8 cellular contexts compared by ENCODE assay signal in genomic region chr5:91384671-91385430, GRCh38. TPM values are rescaled to one million over a fixed set of nuclear protein-coding genes. Genes with fewer than 3 reads are reported as not detected.
DNase-seq lines count a peak whose midpoint lies in the region; ATAC-seq and TF ChIP-seq lines count a peak whose summit lies in the region.

No MANE protein-coding gene starts in this region.

- H3K4me3 ChIP-seq in BJ (ENCODE audit: low read depth, low read length), result no peak overlapping the region

- no peaks in the 10 kb centered on the region for H3K9me3 Mint-ChIP-seq in activated CD4-positive, alpha-beta T cell treated with anti-CD3 and anti-CD28 coated beads, Interleukin-2, amount 10 ng/mL, durations not matched to agents 7 days and 5 days
- H3K9me3 Mint-ChIP-seq in neural crest cell, result peaks cover 4% of the 10 kb centered on the region

- POLR2A ChIA-PET in BJ (lab: Charles Lee), result no interaction called here
- POLR2A ChIA-PET in activated CD4-positive, alpha-beta T cell treated with anti-CD3 and anti-CD28 coated beads, Interleukin-2, amount 10 ng/mL, durations not matched to agents 7 days and 5 days (lab: Charles Lee), result interaction anchor here (0.9 kb wide), 1 partner anchor 165 kb away, joined by 4 read pairs; no protein-coding TSS in a partner anchor

- peak; percentile 56 for DNase-seq in BJ (ENCODE audit: low read depth)
- DNase-seq in NCI-H345 treated with DMSO at 0.1 percent for 48 hours (lab: John Stamatoyannopoulos, UW; ENCODE audit: unreplicated experiment), result peak; percentile 88
- peak; percentile 67 for DNase-seq in activated CD4-positive, alpha-beta T cell treated with anti-CD3 and anti-CD28 coated beads, Interleukin-2, amount 10 ng/mL, durations not matched to agents 7 days and 5 days
- peak; percentile 97 for DNase-seq in fibroblast of peridontal ligament (ENCODE audit: extremely low read depth)
- DNase-seq in neural crest cell (ENCODE audit: low read depth, low spot score), result no peak

- H3K36me3 Mint-ChIP-seq in activated CD4-positive, alpha-beta T cell treated with anti-CD3 and anti-CD28 coated beads, Interleukin-2, amount 10 ng/mL, durations not matched to agents 7 days and 5 days (ENCODE audit: low read depth), result peaks cover 11% of the 10 kb centered on the region
- peaks cover under 1% of the 10 kb centered on the region for H3K36me3 Mint-ChIP-seq in neural crest cell (ENCODE audit: low read depth)

- no peaks in the 10 kb centered on the region for H3K27me3 Mint-ChIP-seq in activated CD4-positive, alpha-beta T cell treated with anti-CD3 and anti-CD28 coated beads, Interleukin-2, amount 10 ng/mL, durations not matched to agents 7 days and 5 days
- peaks cover 3% of the 10 kb centered on the region for H3K27me3 Mint-ChIP-seq in neural crest cell (ENCODE audit: low read depth)

- CTCF ChIA-PET in BJ (lab: Yijun Ruan, JAX), result interaction anchor here (0.5 to 7.3 kb wide), 52 partner anchors 9 to 1851 kb away, joined by 3 to 106 read pairs (median 4); no protein-coding TSS in a partner anchor
- CTCF ChIA-PET in activated CD4-positive, alpha-beta T cell treated with anti-CD3 and anti-CD28 coated beads, Interleukin-2, amount 10 ng/mL, durations not matched to agents 7 days and 5 days (lab: Charles Lee), result interaction anchor here (0.6 to 4.9 kb wide), 57 partner anchors 9 to 522 kb away, joined by 3 to 67 read pairs (median 4); no protein-coding TSS in a partner anchor

- H3K27me3 ChIP-seq in BJ (ENCODE audit: control insufficient read depth, insufficient read depth, low read length), result no peaks in the 10 kb centered on the region

- ATAC-seq in GM18498 (IDR thresholded peaks at IDR 0.05; ENCODE audit: unreplicated experiment) (peak; percentile 9), HG03457 (IDR thresholded peaks at IDR 0.05; ENCODE audit: unreplicated experiment) (peak; percentile 13), GM19324 (IDR thresholded peaks at IDR 0.05; ENCODE audit: low FRiP score, unreplicated experiment) (no peak)

- H3K4me1 Mint-ChIP-seq in activated CD4-positive, alpha-beta T cell treated with anti-CD3 and anti-CD28 coated beads, Interleukin-2, amount 10 ng/mL, durations not matched to agents 7 days and 5 days, result peaks cover 22% of the 10 kb centered on the region
- H3K4me1 Mint-ChIP-seq in neural crest cell, result peaks cover 24% of the 10 kb centered on the region

- TF ChIP-seq CTCF in BJ (IDR thresholded peaks at IDR 0.05; ENCODE audit: insufficient read depth, low read depth, low read length) (peak; percentile 82), neural crest cell (conservative IDR thresholded peaks at IDR 0.05) (peak; percentile 100)

- peak overlapping the region; percentile 96 for H3K4me3 Mint-ChIP-seq in activated CD4-positive, alpha-beta T cell treated with anti-CD3 and anti-CD28 coated beads, Interleukin-2, amount 10 ng/mL, durations not matched to agents 7 days and 5 days
- H3K4me3 Mint-ChIP-seq in neural crest cell, result peak overlapping the region; percentile 99

- no peaks in the 10 kb centered on the region for H3K36me3 ChIP-seq in BJ (ENCODE audit: control insufficient read depth, insufficient read depth, low read length)

- H3K27ac Mint-ChIP-seq in activated CD4-positive, alpha-beta T cell treated with anti-CD3 and anti-CD28 coated beads, Interleukin-2, amount 10 ng/mL, durations not matched to agents 7 days and 5 days, result peak overlapping the region; percentile 100
- H3K27ac Mint-ChIP-seq in neural crest cell (ENCODE audit: unreplicated experiment), result no peak overlapping the region

RNA-seq across cellular contexts. Expression of gene ARRDC3, which starts 1.7 kb away (rescaled TPM):
- polyA plus RNA-seq in BJ (2011; rRNA removed), result 20.7 and 37.4 TPM in 2 replicates
- polyA minus RNA-seq in BJ (2011; rRNA and poly(A)+ RNA removed), result 80.3 and 80.8 TPM in 2 replicates
- 10 to 100 TPM; 34.1 to 35.0 TPM for total RNA-seq in activated CD4-positive, alpha-beta T cell treated with anti-CD3 and anti-CD28 coated beads, Interleukin-2, amount 10 ng/mL, durations not matched to agents 7 days and 5 days
- total RNA-seq in neural crest cell, result 50.2 and 59.7 TPM in 2 replicates
